17 cellular contexts compared by ENCODE assay signal in genomic region chr1:151547900-151548230, GRCh38. TPM values are rescaled to one million over a fixed set of nuclear protein-coding genes. Genes with fewer than 3 reads are reported as not detected.
DNase-seq lines count a peak whose midpoint lies in the region; ATAC-seq and TF ChIP-seq lines count a peak whose summit lies in the region.
"Had no signal": no experiment of that assay in that cellular context is flagged by ENCODE, and none has a peak within 500 bp of the region (broad histone marks: within the 10 kb centered on the region; RNA-seq: fewer than 3 reads in every experiment).

No MANE protein-coding gene starts in this region.

- H3K79me2 ChIP-seq in hepatocyte, result peaks cover 79% of the 10 kb centered on the region

- H3K4me1 ChIP-seq in Caco-2 (peaks cover 63% of the 10 kb centered on the region), SJSA1 (replicated peaks) (peaks cover 56% of the 10 kb centered on the region), hepatocyte (ENCODE audit: insufficient read depth) (peaks cover 32% of the 10 kb centered on the region)

- H2AFZ ChIP-seq in hepatocyte, result no peak overlapping the region

- H3K27me3 Mint-ChIP-seq in Caco-2 (ENCODE audit: insufficient read depth, unreplicated experiment) (no peaks in the 10 kb centered on the region), progenitor cell of endocrine pancreas (no peaks in the 10 kb centered on the region)
- no peaks in the 10 kb centered on the region for H3K27me3 Mint-ChIP-seq in activated CD4-positive, alpha-beta memory T cell treated with anti-CD3 and anti-CD28 coated beads, Interleukin-2, amount 10 ng/mL, durations not matched to agents 7 days and 5 days
- H3K27me3 Mint-ChIP-seq: activated CD4-positive, alpha-beta T cell treated with anti-CD3 and anti-CD28 coated beads, Interleukin-2, amount 10 ng/mL, durations not matched to agents 24 days and 14 days had no signal

- no peak for ATAC-seq in HG03108 (IDR thresholded peaks at IDR 0.05; ENCODE audit: unreplicated experiment)
- ATAC-seq: GM12878, natural killer cell had no signal

- CTCF ChIA-PET in Caco-2 (lab: Charles Lee), result interaction anchor here (1.9 kb wide), 1 partner anchor 8 kb away, joined by 16 read pairs; the partner anchor contains the start of gene TUFT1
- CTCF ChIA-PET in activated CD4-positive, alpha-beta memory T cell treated with anti-CD3 and anti-CD28 coated beads, Interleukin-2, amount 10 ng/mL, durations not matched to agents 7 days and 5 days (lab: Charles Lee), result interaction anchor here (1.4 kb wide), 1 partner anchor 13 kb away, joined by 3 read pairs; no protein-coding TSS in a partner anchor

- no peaks in the 10 kb centered on the region for H3K9me3 Mint-ChIP-seq in Caco-2 (ENCODE audit: unreplicated experiment)
- no peaks in the 10 kb centered on the region for H3K9me3 Mint-ChIP-seq in progenitor cell of endocrine pancreas (ENCODE audit: low read depth)
- no peaks in the 10 kb centered on the region for H3K9me3 Mint-ChIP-seq in activated CD4-positive, alpha-beta memory T cell treated with anti-CD3 and anti-CD28 coated beads, Interleukin-2, amount 10 ng/mL, durations not matched to agents 7 days and 5 days
- H3K9me3 Mint-ChIP-seq: activated CD4-positive, alpha-beta T cell treated with anti-CD3 and anti-CD28 coated beads, Interleukin-2, amount 10 ng/mL, durations not matched to agents 24 days and 14 days; natural killer cell had no signal

- H3K9me2 ChIP-seq in hepatocyte (replicated peaks; ENCODE audit: insufficient read depth), result no peaks in the 10 kb centered on the region

- DNase-seq in Caco-2 (no peak), SJSA1 (ENCODE audit: low read depth in 1 of 2, low spot score in 2 of 2) (no peak), hepatocyte (ENCODE audit: low spot score) (no peak), progenitor cell of endocrine pancreas (ENCODE audit: low spot score, unreplicated experiment) (no peak), kidney glomerular epithelial cell (lab: John Stamatoyannopoulos, UW) (no peak), NCI-H345 (lab: John Stamatoyannopoulos, UW) (no peak)
- no peak for DNase-seq in activated CD4-positive, alpha-beta memory T cell treated with anti-CD3 and anti-CD28 coated beads, Interleukin-2, amount 10 ng/mL, durations not matched to agents 7 days and 5 days
- DNase-seq: activated CD4-positive, alpha-beta T cell treated with anti-CD3 and anti-CD28 coated beads, Interleukin-2, amount 10 ng/mL, durations not matched to agents 24 days and 14 days; activated gamma-delta T cell treated with Interleukin-2 at 50 U/mL for 16 hours; DND-41; HCEC 1CT; natural killer cell; NCI-H146; NCI-H774; stimulated activated CD4-positive, alpha-beta T cell treated with anti-CD3 and anti-CD28 coated beads, Interleukin-12 subunit alpha, Interleukin-12 subunit beta, amount 100 ng/mL, for 4 hours had no signal

- peak overlapping the region; percentile 72 for H3K27ac ChIP-seq in SJSA1
- H3K27ac ChIP-seq in hepatocyte, result peak overlapping the region; percentile 93

- H3K27me3 ChIP-seq in Caco-2 (replicated peaks; ENCODE audit: control insufficient read depth, insufficient read depth, low read length) (no peaks in the 10 kb centered on the region), SJSA1 (replicated peaks) (no peaks in the 10 kb centered on the region), hepatocyte (no peaks in the 10 kb centered on the region)

- H3K27ac Mint-ChIP-seq in Caco-2 (ENCODE audit: unreplicated experiment) (peak overlapping the region; percentile 89), progenitor cell of endocrine pancreas (peak overlapping the region; percentile 93)
- H3K27ac Mint-ChIP-seq in activated CD4-positive, alpha-beta memory T cell treated with anti-CD3 and anti-CD28 coated beads, Interleukin-2, amount 10 ng/mL, durations not matched to agents 7 days and 5 days, result no peak overlapping the region
- H3K27ac Mint-ChIP-seq: activated CD4-positive, alpha-beta T cell treated with anti-CD3 and anti-CD28 coated beads, Interleukin-2, amount 10 ng/mL, durations not matched to agents 24 days and 14 days; natural killer cell had no signal

- H3K4me2 ChIP-seq in hepatocyte, result peak overlapping the region; percentile 69

- H4K20me1 ChIP-seq in hepatocyte (ENCODE audit: insufficient read depth, poor library complexity, severe bottlenecking), result peaks cover 2% of the 10 kb centered on the region

- POLR2A ChIA-PET in Caco-2 (lab: Charles Lee), result interaction anchor here (0.6 to 1.0 kb wide), 2 partner anchors 64 to 1184 kb away, joined by 6 to 7 read pairs; partner anchors contain the start of gene SNX27
- POLR2A ChIA-PET in activated CD4-positive, alpha-beta memory T cell treated with anti-CD3 and anti-CD28 coated beads, Interleukin-2, amount 10 ng/mL, durations not matched to agents 7 days and 5 days (lab: Charles Lee), result interaction anchor here (1.0 to 1.5 kb wide), 2 partner anchors 16 to 72 kb away, joined by 3 to 4 read pairs; no protein-coding TSS in a partner anchor

- H3K4me3 ChIP-seq in Caco-2 (ENCODE audit: low read depth, low read length) (no peak overlapping the region), SJSA1 (no peak overlapping the region), hepatocyte (no peak overlapping the region)
- H3K4me3 ChIP-seq: GM12878 had no signal

- intact Hi-C loops in Caco-2 (cut with micrococcal nuclease; ENCODE audit: unreplicated experiment), result loop anchor here (1.0 to 5.0 kb wide), 3 partner anchors 8 to 289 kb away; partner anchors contain the start of genes C2CD4D and TUFT1

- H3K9me3 ChIP-seq in Caco-2 (no peaks in the 10 kb centered on the region), SJSA1 (replicated peaks) (no peaks in the 10 kb centered on the region), hepatocyte (ENCODE audit: low read depth) (no peaks in the 10 kb centered on the region)

- H3K4me1 Mint-ChIP-seq in Caco-2 (ENCODE audit: low read depth, unreplicated experiment) (peaks cover 56% of the 10 kb centered on the region), progenitor cell of endocrine pancreas (ENCODE audit: low read depth) (peaks cover 31% of the 10 kb centered on the region)
- peaks cover 10% of the 10 kb centered on the region for H3K4me1 Mint-ChIP-seq in activated CD4-positive, alpha-beta memory T cell treated with anti-CD3 and anti-CD28 coated beads, Interleukin-2, amount 10 ng/mL, durations not matched to agents 7 days and 5 days
- H3K4me1 Mint-ChIP-seq: natural killer cell had no signal

- WGBS in hepatocyte (ENCODE audit: low lambda C conversion rate, missing lambda C conversion rate), result 99% methylated on average over 3 of the region's 3 CpGs

- TF ChIP-seq CTCF in Caco-2 (IDR thresholded peaks at IDR 0.05; ENCODE audit: insufficient read depth in 1 of 2, low read depth in 1 of 2, low read length in 1 of 2, severe bottlenecking in 1 of 2, unreplicated experiment in 1 of 2) (no peak), hepatocyte (IDR thresholded peaks at IDR 0.05; ENCODE audit: poor library complexity) (no peak), progenitor cell of endocrine pancreas (IDR thresholded peaks at IDR 0.05; ENCODE audit: unreplicated experiment) (no peak)

- BruUV-seq in Caco-2 (replicated peaks; lab: Mats Ljungman, UMichigan), result no TSS peak

- H3K36me3 Mint-ChIP-seq in Caco-2 (ENCODE audit: insufficient read depth, unreplicated experiment), result peaks cover 61% of the 10 kb centered on the region
- peaks cover 14% of the 10 kb centered on the region for H3K36me3 Mint-ChIP-seq in progenitor cell of endocrine pancreas (ENCODE audit: insufficient read depth)
- no peaks in the 10 kb centered on the region for H3K36me3 Mint-ChIP-seq in activated CD4-positive, alpha-beta memory T cell treated with anti-CD3 and anti-CD28 coated beads, Interleukin-2, amount 10 ng/mL, durations not matched to agents 7 days and 5 days (ENCODE audit: low read depth)
- H3K36me3 Mint-ChIP-seq: natural killer cell had no signal

- H3K36me3 ChIP-seq in Caco-2 (ENCODE audit: control insufficient read depth, insufficient read depth, low read length), result no peaks in the 10 kb centered on the region; the same call in 1 of the 2 replicates
- H3K36me3 ChIP-seq in SJSA1, result peaks cover 46% of the 10 kb centered on the region
- no peaks in the 10 kb centered on the region for H3K36me3 ChIP-seq in hepatocyte (replicated peaks; ENCODE audit: insufficient read depth, low read depth)

- peak overlapping the region; percentile 80 for H3K4me3 Mint-ChIP-seq in Caco-2 (ENCODE audit: unreplicated experiment)
- no peak overlapping the region for H3K4me3 Mint-ChIP-seq in progenitor cell of endocrine pancreas (ENCODE audit: low read depth)
- H3K4me3 Mint-ChIP-seq in activated CD4-positive, alpha-beta memory T cell treated with anti-CD3 and anti-CD28 coated beads, Interleukin-2, amount 10 ng/mL, durations not matched to agents 7 days and 5 days, result no peak overlapping the region
- H3K4me3 Mint-ChIP-seq: activated CD4-positive, alpha-beta T cell treated with anti-CD3 and anti-CD28 coated beads, Interleukin-2, amount 10 ng/mL, durations not matched to agents 24 days and 14 days; natural killer cell had no signal

RNA-seq across cellular contexts. Expression of gene TUFT1, which starts 7.8 kb away (rescaled TPM):
- 34.9 and 36.6 TPM in 2 replicates for total RNA-seq in Caco-2 (2022)
- 36.9 and 46.0 TPM in 2 replicates for total RNA-seq in SJSA1 (2014; rRNA removed; shearing (Covaris generic))
- 18.3 and 29.8 TPM in 2 replicates for total RNA-seq in hepatocyte
- polyA plus RNA-seq in hepatocyte, result 29.2 and 30.1 TPM in 2 replicates
- total RNA-seq in progenitor cell of endocrine pancreas, result 12.5 and 14.4 TPM in 2 replicates
- 1 to 10 TPM; 4.5 to 4.9 TPM for total RNA-seq in activated CD4-positive, alpha-beta memory T cell treated with anti-CD3 and anti-CD28 coated beads, Interleukin-2, amount 10 ng/mL, durations not matched to agents 7 days and 5 days

RNA-seq across cellular contexts. Expression of gene CGN, which starts 36.7 kb away (rescaled TPM):
- total RNA-seq in Caco-2 (2022), result 147 TPM in 2 replicates
- total RNA-seq in SJSA1 (2014; rRNA removed; shearing (Covaris generic)), result 0.26 and 1.2 TPM in 2 replicates
- total RNA-seq in hepatocyte, result 58.2 and 66.4 TPM in 2 replicates
- 46.3 and 54.5 TPM in 2 replicates for polyA plus RNA-seq in hepatocyte
- total RNA-seq in progenitor cell of endocrine pancreas, result 127 and 128 TPM in 2 replicates
- total RNA-seq in activated CD4-positive, alpha-beta memory T cell treated with anti-CD3 and anti-CD28 coated beads, Interleukin-2, amount 10 ng/mL, durations not matched to agents 7 days and 5 days, result under 1 TPM; 0.43 to 0.96 TPM

Comparison
In these comparisons a context has a peak if more than half of its experiments do, and no peak if none do; other contexts are left out.
1. RNA of gene CGN, which starts 36.7 kb away (total RNA-seq): 147 TPM in Caco-2, 127 to 128 TPM in progenitor cell of endocrine pancreas and 58.2 to 66.4 TPM in hepatocyte; 0.43 to 0.96 TPM in activated CD4-positive, alpha-beta memory T cell treated with anti-CD3 and anti-CD28 coated beads, Interleukin-2, amount 10 ng/mL, durations not matched to agents 7 days and 5 days and 0.26 to 1.2 TPM in SJSA1; every median in the first group is over 10 times any median in the second.